Comparison of ENCODE assay signal across 8 cellular contexts in genomic region chr1:38608202-38608864, GRCh38.
A peak's percentile ranks its signal among the peaks of the same experiment; 100 is the strongest.
DNase-seq lines count a peak whose midpoint lies in the region; ATAC-seq and TF ChIP-seq lines count a peak whose summit lies in the region.

No MANE protein-coding gene starts in this region.

- intact Hi-C loops in activated naive CD4-positive, alpha-beta T cell treated with anti-CD3 and anti-CD28 coated beads for 36 hours (cut with micrococcal nuclease) = no loop called here
- intact Hi-C loops in esophagus muscularis mucosa (cut with DNase I) (loop anchor here (10.0 kb wide), 1 partner anchor 206 kb away; no protein-coding TSS in a partner anchor), testis (cut with DNase I; ENCODE audit: low total_unique reads) (no loop called here)

- peaks cover 3% of the 10 kb centered on the region for H3K27me3 Mint-ChIP-seq in activated naive CD4-positive, alpha-beta T cell treated with anti-CD3 and anti-CD28 coated beads for 36 hours (ENCODE audit: low read depth)

- H3K27me3 ChIP-seq in esophagus muscularis mucosa (peaks cover 0 to 24% (median 0%) of the 10 kb centered on the region in 4 donors), testis (no peaks in the 10 kb centered on the region)

- H3K9me3 Mint-ChIP-seq in activated naive CD4-positive, alpha-beta T cell treated with anti-CD3 and anti-CD28 coated beads for 36 hours = no peaks in the 10 kb centered on the region

- no peaks in the 10 kb centered on the region for H3K36me3 ChIP-seq in esophagus muscularis mucosa
- no peaks in the 10 kb centered on the region for H3K36me3 ChIP-seq in testis (ENCODE audit: low read depth, missing control alignments)

- TF ChIP-seq CTCF in esophagus muscularis mucosa (IDR thresholded peaks at IDR 0.05) = peak in 2 of 3 experiments; percentile 18 to 44
- TF ChIP-seq CTCF in testis (IDR thresholded peaks at IDR 0.05) = peak in 2 of 3 experiments; percentile 14 to 28

- H3K4me1 ChIP-seq in esophagus muscularis mucosa = no peaks in the 10 kb centered on the region
- no peaks in the 10 kb centered on the region for H3K4me1 ChIP-seq in testis

- H3K4me3 ChIP-seq in esophagus muscularis mucosa (no peak overlapping the region), testis (no peak overlapping the region)

- H3K36me3 Mint-ChIP-seq in activated naive CD4-positive, alpha-beta T cell treated with anti-CD3 and anti-CD28 coated beads for 36 hours (ENCODE audit: low read depth) = no peaks in the 10 kb centered on the region

- H3K4me1 Mint-ChIP-seq in activated naive CD4-positive, alpha-beta T cell treated with anti-CD3 and anti-CD28 coated beads for 36 hours (ENCODE audit: low read depth) = no peaks in the 10 kb centered on the region

- H3K27ac Mint-ChIP-seq in activated naive CD4-positive, alpha-beta T cell treated with anti-CD3 and anti-CD28 coated beads for 36 hours = no peak overlapping the region

- no peak for TF ChIP-seq EP300 in esophagus muscularis mucosa (IDR thresholded peaks at IDR 0.05)

- H3K9me3 ChIP-seq in esophagus muscularis mucosa (no peaks in the 10 kb centered on the region), testis (no peaks in the 10 kb centered on the region)

- H3K4me3 Mint-ChIP-seq in activated naive CD4-positive, alpha-beta T cell treated with anti-CD3 and anti-CD28 coated beads for 36 hours = no peak overlapping the region

- ATAC-seq in GM19351 (IDR thresholded peaks at IDR 0.05; ENCODE audit: unreplicated experiment) = no peak
- no peak for ATAC-seq in GM19023 (IDR thresholded peaks at IDR 0.05; ENCODE audit: unreplicated experiment)

- 44% methylated on average over 17 of the region's 17 CpGs for WGBS in esophagus muscularis mucosa
- 62 to 73% methylated on average over 8 to 17 of the region's 17 CpGs for WGBS in testis, 2 donors

- TF ChIP-seq POLR2A in esophagus muscularis mucosa (IDR thresholded peaks at IDR 0.05; ENCODE audit: low read depth) (no peak), testis (IDR thresholded peaks at IDR 0.05) (no peak)

- DNase-seq in activated naive CD4-positive, alpha-beta T cell treated with anti-CD3 and anti-CD28 coated beads for 36 hours = peak; percentile 39
- no peak for DNase-seq in activated naive CD4-positive, alpha-beta T cell treated with anti-CD3 and anti-CD28 coated beads, Interleukin-2, amount 50 U/mL, for 16 hours
- peak; percentile 90 for DNase-seq in NCI-H82 (lab: John Stamatoyannopoulos, UW)
- peak; percentile 92 for DNase-seq in esophagus muscularis mucosa (ENCODE audit: extremely low spot score)
- peak; percentile 37 for DNase-seq in testis
- DNase-seq in GOT3 (lab: John Stamatoyannopoulos, UW) = no peak

- H3K27ac ChIP-seq in esophagus muscularis mucosa (replicated peaks in 1 of 4) (no peak overlapping the region), testis (no peak overlapping the region)

- CTCF ChIA-PET in activated naive CD4-positive, alpha-beta T cell treated with anti-CD3 and anti-CD28 coated beads for 36 hours (lab: Charles Lee) = interaction anchor here (0.6 to 1.3 kb wide), 4 partner anchors 51 to 226 kb away, joined by 3 to 5 read pairs (median 4); no protein-coding TSS in a partner anchor

Comparison
In these comparisons a context has a peak if more than half of its experiments do, and no peak if none do; other contexts are left out.
1. DNase-seq: peak in activated naive CD4-positive, alpha-beta T cell treated with anti-CD3 and anti-CD28 coated beads for 36 hours (single experiment), NCI-H82 (single experiment), esophagus muscularis mucosa (single experiment) and testis (single experiment); none in activated naive CD4-positive, alpha-beta T cell treated with anti-CD3 and anti-CD28 coated beads, Interleukin-2, amount 50 U/mL, for 16 hours (single experiment) and GOT3 (single experiment).